In genomic region chr7:129955993-129956543, GRCh38 we compare ENCODE assay signal across 30 cellular contexts. TPM values are rescaled to one million over a fixed set of nuclear protein-coding genes. Genes with fewer than 3 reads are reported as not detected.
A peak's percentile ranks its signal among the peaks of the same experiment; 100 is the strongest.
DNase-seq lines count a peak whose midpoint lies in the region; ATAC-seq, FAIRE-seq and TF ChIP-seq lines count a peak whose summit lies in the region.
"Had no signal": no experiment of that assay in that cellular context is flagged by ENCODE, and none has a peak within 500 bp of the region (broad histone marks: within the 10 kb centered on the region; RNA-seq: fewer than 3 reads in every experiment).

No MANE protein-coding gene starts in this region.

- H3K79me1 ChIP-seq in H1 (ENCODE audit: low read depth, low read length) = no peaks in the 10 kb centered on the region

- H2BK120ac ChIP-seq in H1 (replicated peaks; ENCODE audit: low read depth, low read length) = no peak overlapping the region

- H3K4me2 ChIP-seq in SK-N-SH (no peak overlapping the region), H1 (ENCODE audit: insufficient read depth in 1 of 2, low read depth in 2 of 2, low read length in 2 of 2) (no peak overlapping the region)
- H3K4me2 ChIP-seq: KMS-11 had no signal

- TF ChIP-seq RAD21 in SK-N-SH (IDR thresholded peaks at IDR 0.05; ENCODE audit: low read length) (no peak), H1 (IDR thresholded peaks at IDR 0.05 in 1 of 2, conservative IDR thresholded peaks at IDR 0.05 in 1 of 2; ENCODE audit: low read depth in 2 of 2, low read length in 2 of 2) (no peak)

- H2AK5ac ChIP-seq in H1 (ENCODE audit: low read depth, low read length) = no peak overlapping the region

- peaks cover 17% of the 10 kb centered on the region for H3K79me2 ChIP-seq in SK-N-SH (ENCODE audit: insufficient read depth)
- peaks cover 8 to 17% of the 10 kb centered on the region in 2 experiments for H3K79me2 ChIP-seq in H1 (ENCODE audit: control insufficient read depth in 1 of 2, insufficient read depth in 2 of 2, low read length in 2 of 2)

- no peak overlapping the region for H3K14ac ChIP-seq in H1 (ENCODE audit: insufficient read length)

- peaks cover 21% of the 10 kb centered on the region for H3F3A ChIP-seq in SK-N-SH (replicated peaks; ENCODE audit: insufficient read depth)

- no peak overlapping the region for H4K8ac ChIP-seq in H1 (ENCODE audit: extremely low read depth, insufficient read depth, low read length)

- H3K9me3 ChIP-seq in SK-N-SH = no peaks in the 10 kb centered on the region
- H3K9me3 ChIP-seq in H1 (ENCODE audit: insufficient read depth in 2 of 2, low read depth in 1 of 2, low read length in 1 of 2) = no peaks in the 10 kb centered on the region
- H3K9me3 ChIP-seq: ascending aorta, heart left ventricle, prostate gland had no signal

- H3K27ac ChIP-seq in SK-N-SH (ENCODE audit: low read depth in 2 of 2, low read length in 1 of 2) (no peak overlapping the region), H1 (ENCODE audit: low read depth, low read length) (no peak overlapping the region)
- H3K27ac ChIP-seq: 22Rv1, ascending aorta, heart left ventricle, KMS-11, prostate gland had no signal

- H3K27me3 ChIP-seq in SK-N-SH (ENCODE audit: insufficient read depth) (no peaks in the 10 kb centered on the region), H1 (replicated peaks in 1 of 4; ENCODE audit: control insufficient read depth in 3 of 4, extremely low read depth in 1 of 4, insufficient read depth in 3 of 4, low read length in 3 of 4) (no peaks in the 10 kb centered on the region)
- H3K27me3 ChIP-seq: ascending aorta, heart left ventricle had no signal

- no peak overlapping the region for H3K4ac ChIP-seq in H1 (replicated peaks; ENCODE audit: insufficient read length, low read depth, low read length)

- H3K4me3 ChIP-seq in SK-N-SH (ENCODE audit: low read depth in 2 of 2, low read length in 1 of 2) = no peak overlapping the region
- no peak overlapping the region for H3K4me3 ChIP-seq in H1 (ENCODE audit: extremely low read depth in 1 of 4, insufficient read depth in 2 of 4, low read depth in 3 of 4, low read length in 4 of 4)
- H3K4me3 ChIP-seq: ascending aorta, heart left ventricle, prostate gland had no signal

- H2BK5ac ChIP-seq in H1 (ENCODE audit: low read depth, low read length) = no peak overlapping the region

- no peak overlapping the region for H4K91ac ChIP-seq in H1 (replicated peaks; ENCODE audit: insufficient read length, low read length)

- peaks cover 9% of the 10 kb centered on the region; the same call in 1 of the 2 replicates for H3K23me2 ChIP-seq in H1 (ENCODE audit: low read depth, low read length)

- ATAC-seq in SK-N-SH treated with all-trans-retinoic acid at 6 μM for 48 hours (no peak), Right ventricle myocardium inferior (no peak)
- ATAC-seq: activated CD8-positive, alpha-beta T cell treated with anti-CD3 and anti-CD28 coated beads, Interleukin-2, amount 10 ng/mL, durations not matched to agents 7 days and 5 days; heart left ventricle; left cardiac atrium had no signal

- no peak for TF ChIP-seq EP300 in SK-N-SH (IDR thresholded peaks at IDR 0.05; ENCODE audit: borderline replicate concordance in 1 of 2, low read depth in 1 of 2, low read length in 1 of 2)
- no peak for TF ChIP-seq EP300 in H1 (IDR thresholded peaks at IDR 0.05; ENCODE audit: borderline replicate concordance in 1 of 2, low read depth in 2 of 2, low read length in 2 of 2)

- no peak overlapping the region for H3K56ac ChIP-seq in H1 (replicated peaks; ENCODE audit: insufficient read length, low read depth, low read length)

- TF ChIP-seq CTCF in SK-N-SH (IDR thresholded peaks at IDR 0.05) (no peak), H1 (IDR thresholded peaks at IDR 0.05; ENCODE audit: control extremely low read depth in 1 of 3, insufficient read depth in 1 of 3, low read depth in 1 of 3, low read length in 3 of 3) (no peak)

- no peak overlapping the region for H3K18ac ChIP-seq in H1 (ENCODE audit: extremely low read depth, low read length)

- H3K9ac ChIP-seq in SK-N-SH (no peak overlapping the region), H1 (replicated peaks in 1 of 4; ENCODE audit: extremely low read depth in 1 of 4, low read depth in 3 of 4, low read length in 3 of 4) (no peak overlapping the region)
- H3K9ac ChIP-seq: KMS-11 had no signal

- POLR2A ChIA-PET in SK-N-SH (lab: Yijun Ruan, JAX) (no interaction called here), H1 (lab: Charles Lee; ENCODE audit: partially characterized antibody) (interaction anchor here (0.6 kb wide), 1 partner anchor 202 kb away, joined by 5 read pairs; no protein-coding TSS in a partner anchor)

- no peaks in the 10 kb centered on the region for H3K36me3 ChIP-seq in SK-N-SH (replicated peaks in 1 of 2; ENCODE audit: control insufficient read depth in 1 of 2, insufficient read depth in 2 of 2, low read length in 1 of 2)
- no peaks in the 10 kb centered on the region for H3K36me3 ChIP-seq in H1 (ENCODE audit: control insufficient read depth in 2 of 4, insufficient read depth in 4 of 4, low read length in 3 of 4)
- H3K36me3 ChIP-seq: ascending aorta, heart left ventricle, prostate gland had no signal

- no peak overlapping the region for H3K23ac ChIP-seq in H1 (ENCODE audit: insufficient read length)

- H2BK15ac ChIP-seq in H1 (ENCODE audit: low read length) = no peak overlapping the region

- H2AFZ ChIP-seq in SK-N-SH (ENCODE audit: low read depth) = peak overlapping the region; percentile 8; the same call in 1 of the 2 replicates
- H2AFZ ChIP-seq in H1 (ENCODE audit: low read length) = 0 out of 2 replicates have a peak overlapping the region, but pooled peaks have one; percentile 14

- no peak overlapping the region for H2BK12ac ChIP-seq in H1 (ENCODE audit: low read depth, low read length)

- H3K4me1 ChIP-seq in SK-N-SH (ENCODE audit: control insufficient read depth in 1 of 2, insufficient read depth in 2 of 2, low read depth in 1 of 2, low read length in 1 of 2) = peaks cover 9 to 10% of the 10 kb centered on the region in 2 experiments; a peak in 3 of 4 replicates
- peaks cover 0 to 4% (median 3%) of the 10 kb centered on the region in 4 experiments; a peak in 4 of 7 replicates for H3K4me1 ChIP-seq in H1 (replicated peaks in 1 of 4; ENCODE audit: control insufficient read depth in 3 of 4, insufficient read depth in 4 of 4, low read length in 3 of 4)
- H3K4me1 ChIP-seq: ascending aorta, prostate gland had no signal

- intact Hi-C loops in Right ventricle myocardium inferior (cut with DNase I) = no loop called here

- H2BK20ac ChIP-seq in H1 (ENCODE audit: low read length) = no peak overlapping the region

- DNase-seq in SK-N-SH = no peak
- no peak for DNase-seq in H1 (ENCODE audit: low read depth in 1 of 2, low spot score in 2 of 2)
- peak; percentile 9 for DNase-seq in mesenteric fat pad (ENCODE audit: low spot score)
- no peak for DNase-seq in Right ventricle myocardium inferior (ENCODE audit: missing footprints)
- no peak for DNase-seq in 8988T
- DNase-seq in pons (ENCODE audit: low spot score) = no peak
- DNase-seq in SIG-M5 (lab: John Stamatoyannopoulos, UW) = no peak
- DNase-seq: activated CD8-positive, alpha-beta T cell treated with anti-CD3 and anti-CD28 coated beads, Interleukin-2, amount 10 ng/mL, durations not matched to agents 7 days and 5 days; activated effector memory CD4-positive, alpha-beta T cell treated with anti-CD3 and anti-CD28 coated beads, Interleukin-2, amount 50 U/mL, for 16 hours; activated naive CD8-positive, alpha-beta T cell treated with anti-CD3 and anti-CD28 coated beads, Interleukin-2, amount 10 ng/mL, durations not matched to agents 7 days and 5 days; activated T-cell treated with anti-CD3 and anti-CD28 coated beads for 4 hours; AML-193; caudate nucleus; CD4-positive, alpha-beta memory T cell; dermis blood vessel endothelial cell; DMS 273 treated with DMSO at 0.1 percent for 48 hours; HCEC 1CT; heart left ventricle; left cardiac atrium; NCI-H1417 treated with DMSO at 0.1 percent for 48 hours; NCI-H2081 treated with DMSO at 0.1 percent for 48 hours; NCI-H69; stimulated activated CD4-positive, alpha-beta T cell treated with anti-CD3 and anti-CD28 coated beads, Interleukin-15, amount 100 ng/mL, for 24 hours; stimulated activated naive CD4-positive, alpha-beta T cell had no signal

- TF ChIP-seq POLR2A in H1 (IDR thresholded peaks at IDR 0.05; ENCODE audit: control extremely low read depth in 1 of 2, low read depth in 2 of 2, low read length in 2 of 2) = no peak

- no peak overlapping the region for H4K5ac ChIP-seq in H1 (ENCODE audit: insufficient read length, low read depth, low read length)

- CTCF ChIA-PET in SK-N-SH (lab: Yijun Ruan, JAX) = interaction anchor here (1.0 kb wide), 1 partner anchor 26 kb away, joined by 4 read pairs; no protein-coding TSS in a partner anchor
- CTCF ChIA-PET in H1 (lab: Charles Lee; ENCODE audit: partially characterized antibody) = interaction anchor here (0.7 to 2.3 kb wide), 3 partner anchors 23 to 348 kb away, joined by 3 to 7 read pairs (median 5); no protein-coding TSS in a partner anchor

- no peaks in the 10 kb centered on the region for H4K20me1 ChIP-seq in SK-N-SH (ENCODE audit: insufficient read depth)
- peaks cover 1 to 2% of the 10 kb centered on the region in 2 experiments for H4K20me1 ChIP-seq in H1 (replicated peaks in 1 of 2; ENCODE audit: control insufficient read depth in 1 of 2, insufficient read depth in 2 of 2, low read length in 2 of 2)

- H3K9me2 ChIP-seq in SK-N-SH = no peaks in the 10 kb centered on the region

- no peak for FAIRE-seq in H1 (lab: Jason Lieb, UNC)
- FAIRE-seq: urothelium cell line had no signal

- 95% methylated on average over 8 of the region's 8 CpGs for WGBS in SK-N-SH (ENCODE audit: low lambda C conversion rate)
- 95% methylated on average over 8 of the region's 8 CpGs; no CpG with 5 or more reads in 1 of the 2 experiments for WGBS in H1 (ENCODE audit: extremely low coverage in 1 of 2, insufficient coverage in 1 of 2, insufficient read length in 1 of 2, insufficient replicate concordance in 2 of 2, low coverage in 1 of 2, low lambda C conversion rate in 2 of 2, missing lambda C conversion rate in 1 of 2), 2 experiments

TF ChIP-seq in SK-N-SH, 30 proteins besides CTCF, POLR2A, EP300 and RAD21 (continues in another document):
- TF ChIP-seq RCOR1 (IDR thresholded peaks at IDR 0.05; ENCODE audit: low read length) = no peak

RNA-seq across cellular contexts. Expression of gene UBE2H, which starts 3.3 kb away (rescaled TPM):
- polyA plus RNA-seq in SK-N-SH (2012; rRNA removed) (129 and 162 TPM in 2 replicates), H1 (2011; rRNA removed) (29.0 and 30.6 TPM in 2 replicates)
- polyA plus RNA-seq in SK-N-SH (2012; cell fraction: cytosol; rRNA removed) = 170 and 186 TPM in 2 replicates
- polyA plus RNA-seq in SK-N-SH (2012; cell fraction: nucleus; rRNA removed) = 118 and 177 TPM in 2 replicates
- total RNA-seq in H1 (2021; fragmentation: NEBNext Ultra II Directional; extraction: Animal tissue kit (Norgen Biotek cat#: 25700)) = 62.2 and 62.6 TPM in 2 replicates
- polyA plus RNA-seq in H1 (2011; cell fraction: cytosol; rRNA removed) = 41.8 TPM
- 20.7 TPM for polyA plus RNA-seq in H1 (2011; cell fraction: nucleus; rRNA removed)
- 32.5 to 59.7 TPM (median 39.3 TPM) in 4 replicates for polyA plus RNA-seq in H1 (2012, experiment 1 of 2)
- 7.3 TPM for polyA plus RNA-seq in H1 (2012, experiment 2 of 2)
- 43.4 TPM for polyA plus RNA-seq in H1 (2013, experiment 1 of 2)
- polyA plus RNA-seq in H1 (2013, experiment 2 of 2) = 48.3 TPM
- 49.8 and 56.0 TPM in 2 replicates for polyA minus RNA-seq in H1 (2011; rRNA and poly(A)+ RNA removed)
- 52.1 TPM for polyA minus RNA-seq in H1 (2011; cell fraction: cytosol; rRNA and poly(A)+ RNA removed)
- 34.3 TPM for polyA minus RNA-seq in H1 (2011; cell fraction: nucleus; rRNA and poly(A)+ RNA removed)
- total RNA-seq in mesenteric fat pad (117 TPM), Right ventricle myocardium inferior (103 TPM)
